In the genomic region with DNA sequence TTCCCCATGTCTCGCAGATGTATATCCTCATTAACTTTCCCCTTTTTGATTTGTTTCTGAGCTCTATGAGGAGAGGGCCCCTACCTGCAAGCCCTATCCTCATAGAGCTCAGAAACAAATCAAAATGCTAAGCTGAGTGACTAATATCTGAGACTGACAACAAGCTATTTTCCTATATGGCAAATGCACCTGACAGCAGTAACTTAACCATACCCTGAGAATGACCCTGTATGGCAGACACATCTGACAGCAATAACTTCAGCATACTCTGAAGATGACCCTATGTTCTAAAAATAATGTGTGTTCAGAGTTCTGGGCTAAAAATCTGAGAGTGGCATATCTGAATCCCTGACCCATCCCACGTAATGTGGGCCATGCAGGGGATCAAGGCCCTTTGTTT, we compare ENCODE assay signal across 33 cellular contexts.
"Had no signal": no experiment of that assay in that cellular context is flagged by ENCODE, and none has a peak within 500 bp of the region (broad histone marks: within the 10 kb centered on the region; RNA-seq: fewer than 3 reads in every experiment).

No MANE protein-coding gene starts in this region.

- H3K4me3 ChIP-seq: MG63, PC-9, SJCRH30, SK-N-MC had no signal

- DNase-seq: Kasumi-1, KG1, MG63, NCI-H1048, NCI-H1092 treated with DMSO at 0.1 percent for 48 hours, NCI-H1105 treated with DMSO at 0.1 percent for 48 hours, NCI-H1417, NCI-H1436, NCI-H146, NCI-H1694, NCI-H187, NCI-H1930, NCI-H2029 treated with DMSO at 0.1 percent for 48 hours, NCI-H2081 treated with DMSO at 0.1 percent for 48 hours, NCI-H2107, NCI-H2171, NCI-H226, NCI-H446 treated with DMSO at 0.1 percent for 48 hours, NCI-H510A, NCI-H524, NCI-H526, NCI-H69, NCI-H748 treated with DMSO at 0.1 percent for 48 hours, NCI-H82, PC-9, SHP77, SIG-M5, SJCRH30 had no signal

- H3K9me3 ChIP-seq: MG63, SJCRH30 had no signal

- ATAC-seq: Panc1, Right ventricle myocardium inferior, SK-N-SH treated with all-trans-retinoic acid at 6 μM for 48 hours had no signal

- H3K27me3 ChIP-seq: MG63, SJCRH30 had no signal

- H3K36me3 ChIP-seq: MG63, SJCRH30 had no signal

- H2AFZ ChIP-seq: PC-9 had no signal

- H3K4me2 ChIP-seq: PC-9 had no signal

- H3K27ac ChIP-seq: PC-9, RWPE1, SJCRH30, SK-N-MC had no signal

- H3K4me1 ChIP-seq: SJCRH30 had no signal
